In genomic region chr2:7035884-7036283, GRCh38 we compare ENCODE assay signal across 21 cellular contexts.
"Had no signal": no experiment of that assay in that cellular context is flagged by ENCODE, and none has a peak within 500 bp of the region (broad histone marks: within the 10 kb centered on the region; RNA-seq: fewer than 3 reads in every experiment).

No MANE protein-coding gene starts in this region.

- DNase-seq: colonic mucosa; effector CD8-positive, alpha-beta T cell; endodermal cell; foreskin melanocyte; left ventricle myocardium superior; lower lobe of right lung; natural killer cell; spleen; stimulated activated CD4-positive, alpha-beta T cell treated with anti-CD3 and anti-CD28 coated beads, Interleukin-4, amount 100 ng/mL, for 4 hours; stimulated activated naive CD8-positive, alpha-beta T cell treated with anti-CD3 and anti-CD28 coated beads, Interleukin-15, Interleukin-2, amounts not matched to agents 100 U/mL and 50 U/mL, for 24 hours; upper lobe of left lung had no signal

- H3K4me1 Mint-ChIP-seq: endodermal cell; stimulated activated memory B cell treated with anti-CD40 and anti-IgM and Interleukin-4, amounts not matched to agents 10 μg/mL and 1 μg/mL and 100 μg/mL, for 72 hours had no signal

- H3K9me3 Mint-ChIP-seq: dendritic cell treated with granulocyte-macrophage colony-stimulating factor and Interleukin-4, amounts not matched to agents 40 ng/mL and 50 ng/mL, for 4 days; endodermal cell; natural killer cell had no signal

- H3K9me3 ChIP-seq: colonic mucosa, esophagus muscularis mucosa, lower lobe of right lung, prostate gland, right atrium auricular region, spleen, thoracic aorta, tibial nerve, upper lobe of left lung had no signal

- H3K36me3 ChIP-seq: colonic mucosa, prostate gland, thoracic aorta had no signal

- H3K27me3 Mint-ChIP-seq: dendritic cell treated with granulocyte-macrophage colony-stimulating factor and Interleukin-4, amounts not matched to agents 40 ng/mL and 50 ng/mL, for 4 days; stimulated activated memory B cell treated with anti-CD40 and anti-IgM and Interleukin-4, amounts not matched to agents 10 μg/mL and 1 μg/mL and 100 μg/mL, for 72 hours had no signal

- H3K27me3 ChIP-seq: colonic mucosa, esophagus muscularis mucosa, right atrium auricular region, spleen, tibial nerve, upper lobe of left lung had no signal

- H3K4me1 ChIP-seq: prostate gland had no signal

- H3K27ac ChIP-seq: colonic mucosa, esophagus muscularis mucosa, lower lobe of right lung, parathyroid adenoma, prostate gland, right atrium auricular region, skin epidermis, spleen, thoracic aorta, tibial nerve, upper lobe of left lung had no signal

- H3K4me3 ChIP-seq: colonic mucosa, esophagus muscularis mucosa, lower lobe of right lung, prostate gland, right atrium auricular region, skin epidermis, spleen, thoracic aorta, tibial nerve, upper lobe of left lung had no signal

- H3K4me3 Mint-ChIP-seq: dendritic cell treated with granulocyte-macrophage colony-stimulating factor and Interleukin-4, amounts not matched to agents 40 ng/mL and 50 ng/mL, for 4 days; endodermal cell; natural killer cell; neural crest cell; stimulated activated memory B cell treated with anti-CD40 and anti-IgM and Interleukin-4, amounts not matched to agents 10 μg/mL and 1 μg/mL and 100 μg/mL, for 72 hours had no signal

- H3K27ac Mint-ChIP-seq: dendritic cell treated with granulocyte-macrophage colony-stimulating factor and Interleukin-4, amounts not matched to agents 40 ng/mL and 50 ng/mL, for 4 days; endodermal cell; natural killer cell; stimulated activated memory B cell treated with anti-CD40 and anti-IgM and Interleukin-4, amounts not matched to agents 10 μg/mL and 1 μg/mL and 100 μg/mL, for 72 hours had no signal

- ATAC-seq: left ventricle myocardium superior; lower lobe of right lung; natural killer cell; stimulated activated memory B cell treated with anti-CD40 and anti-IgM and Interleukin-4, amounts not matched to agents 10 μg/mL and 1 μg/mL and 100 μg/mL, for 72 hours; stimulated activated naive CD8-positive, alpha-beta T cell treated with anti-CD3 and anti-CD28 coated beads, Interleukin-15, Interleukin-2, amounts not matched to agents 100 U/mL and 50 U/mL, for 24 hours had no signal
